ENCODE assay signal across 9 cellular contexts in the genomic region with DNA sequence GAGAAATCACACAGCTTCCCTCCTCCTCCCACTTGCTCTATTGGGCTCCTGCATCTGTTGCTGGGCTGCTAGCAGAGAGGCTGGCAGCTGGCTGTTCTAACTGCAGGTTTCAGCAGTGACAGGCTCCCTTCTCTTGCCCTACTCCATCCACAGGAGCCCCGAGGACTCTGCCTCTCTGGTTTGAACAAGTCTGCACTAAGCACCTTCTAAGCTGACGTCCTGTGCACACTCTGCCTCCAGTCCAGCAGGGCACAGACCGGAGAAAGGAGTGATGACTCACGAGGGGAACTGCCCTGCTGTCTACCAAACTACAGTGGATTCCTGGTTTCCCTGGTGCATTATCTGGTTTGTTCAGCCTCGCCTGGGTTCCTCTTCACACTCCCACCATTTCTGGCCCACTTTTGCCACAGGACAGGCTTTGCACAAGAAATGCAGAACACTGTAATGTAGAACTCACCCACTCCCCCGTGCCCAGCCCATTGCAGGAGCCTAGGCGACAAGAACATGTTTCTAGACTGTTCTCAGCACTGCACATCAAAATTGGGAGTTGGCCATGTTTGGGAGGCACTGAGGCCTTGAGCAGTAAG. TPM values are rescaled to one million over a fixed set of nuclear protein-coding genes. Genes with fewer than 3 reads are reported as not detected.
DNase-seq lines count a peak whose midpoint lies in the region; ATAC-seq and TF ChIP-seq lines count a peak whose summit lies in the region.
"Had no signal": no experiment of that assay in that cellular context is flagged by ENCODE, and none has a peak within 500 bp of the region (broad histone marks: within the 10 kb centered on the region; RNA-seq: fewer than 3 reads in every experiment).

No MANE protein-coding gene starts in this region.

- CTCF ChIA-PET in activated naive CD4-positive, alpha-beta T cell treated with anti-CD3 and anti-CD28 coated beads for 36 hours (lab: Charles Lee) = no interaction called here
- CTCF ChIA-PET in WTC11 (lab: Charles Lee) = interaction anchor here (1.4 to 1.6 kb wide), 2 partner anchors 65 to 88 kb away, joined by 3 to 4 read pairs; no protein-coding TSS in a partner anchor

- intact Hi-C loops in activated naive CD4-positive, alpha-beta T cell treated with anti-CD3 and anti-CD28 coated beads for 36 hours (cut with micrococcal nuclease) = no loop called here
- intact Hi-C loops in left ventricle myocardium superior (cut with micrococcal nuclease) = no loop called here

- H3K9me3 Mint-ChIP-seq in activated naive CD4-positive, alpha-beta T cell treated with anti-CD3 and anti-CD28 coated beads, Interleukin-2, amount 50 U/mL, for 24 hours = no peaks in the 10 kb centered on the region
- peaks cover 5% of the 10 kb centered on the region for H3K9me3 Mint-ChIP-seq in activated naive CD4-positive, alpha-beta T cell treated with anti-CD3 and anti-CD28 coated beads for 36 hours
- H3K9me3 Mint-ChIP-seq in WTC11 = peaks cover 8% of the 10 kb centered on the region

- ATAC-seq in left ventricle myocardium superior (peak; percentile 51), WTC11 (no peak)

- POLR2A ChIA-PET in WTC11 (lab: Charles Lee) = no interaction called here

- peak overlapping the region; percentile 21 for H3K27ac Mint-ChIP-seq in activated naive CD4-positive, alpha-beta T cell treated with anti-CD3 and anti-CD28 coated beads, Interleukin-2, amount 50 U/mL, for 24 hours
- no peak overlapping the region for H3K27ac Mint-ChIP-seq in activated naive CD4-positive, alpha-beta T cell treated with anti-CD3 and anti-CD28 coated beads for 36 hours
- H3K27ac Mint-ChIP-seq in WTC11 = no peak overlapping the region

- H3K36me3 Mint-ChIP-seq in activated naive CD4-positive, alpha-beta T cell treated with anti-CD3 and anti-CD28 coated beads, Interleukin-2, amount 50 U/mL, for 24 hours = peaks cover 3% of the 10 kb centered on the region
- H3K36me3 Mint-ChIP-seq in activated naive CD4-positive, alpha-beta T cell treated with anti-CD3 and anti-CD28 coated beads for 36 hours (ENCODE audit: low read depth) = no peaks in the 10 kb centered on the region
- H3K36me3 Mint-ChIP-seq in WTC11 = no peaks in the 10 kb centered on the region

- H3K27ac ChIP-seq in suprapubic skin = peak overlapping the region; percentile 44
- H3K27ac ChIP-seq: VCaP had no signal

- no peak for TF ChIP-seq CTCF in suprapubic skin (IDR thresholded peaks at IDR 0.05)
- no peak for TF ChIP-seq CTCF in WTC11 (IDR thresholded peaks at IDR 0.05)

- no peak overlapping the region for H3K4me3 Mint-ChIP-seq in activated naive CD4-positive, alpha-beta T cell treated with anti-CD3 and anti-CD28 coated beads, Interleukin-2, amount 50 U/mL, for 24 hours
- no peak overlapping the region for H3K4me3 Mint-ChIP-seq in activated naive CD4-positive, alpha-beta T cell treated with anti-CD3 and anti-CD28 coated beads for 36 hours
- no peak overlapping the region for H3K4me3 Mint-ChIP-seq in WTC11

- peaks cover 38% of the 10 kb centered on the region for H3K4me1 ChIP-seq in suprapubic skin

- H3K9me3 ChIP-seq in suprapubic skin = no peaks in the 10 kb centered on the region

- peaks cover 4% of the 10 kb centered on the region for H3K27me3 ChIP-seq in suprapubic skin

- H3K27me3 Mint-ChIP-seq in activated naive CD4-positive, alpha-beta T cell treated with anti-CD3 and anti-CD28 coated beads, Interleukin-2, amount 50 U/mL, for 24 hours = no peaks in the 10 kb centered on the region
- H3K27me3 Mint-ChIP-seq in activated naive CD4-positive, alpha-beta T cell treated with anti-CD3 and anti-CD28 coated beads for 36 hours (ENCODE audit: low read depth) = no peaks in the 10 kb centered on the region
- H3K27me3 Mint-ChIP-seq in WTC11 (ENCODE audit: low read depth) = no peaks in the 10 kb centered on the region; the same call in 1 of the 2 replicates

- H3K36me3 ChIP-seq in suprapubic skin = no peaks in the 10 kb centered on the region

- peaks cover 88% of the 10 kb centered on the region for H3K4me1 Mint-ChIP-seq in activated naive CD4-positive, alpha-beta T cell treated with anti-CD3 and anti-CD28 coated beads, Interleukin-2, amount 50 U/mL, for 24 hours
- peaks cover 44% of the 10 kb centered on the region for H3K4me1 Mint-ChIP-seq in activated naive CD4-positive, alpha-beta T cell treated with anti-CD3 and anti-CD28 coated beads for 36 hours (ENCODE audit: low read depth)
- H3K4me1 Mint-ChIP-seq in WTC11 = no peaks in the 10 kb centered on the region

- no peak overlapping the region for H3K4me3 ChIP-seq in suprapubic skin

- no peak for TF ChIP-seq EP300 in suprapubic skin (IDR thresholded peaks at IDR 0.05)

- WGBS in suprapubic skin = 33% methylated on average over 7 of the region's 7 CpGs

- no peak for DNase-seq in activated naive CD4-positive, alpha-beta T cell treated with anti-CD3 and anti-CD28 coated beads for 36 hours
- peak; percentile 84 for DNase-seq in UCSD-AML1 (lab: John Stamatoyannopoulos, UW; ENCODE audit: unreplicated experiment)
- DNase-seq in left ventricle myocardium superior = no peak
- peak in 1 of 2 donors; percentile 78 for DNase-seq in suprapubic skin (ENCODE audit: low spot score in 2 of 2)
- no peak for DNase-seq in retina
- DNase-seq in WTC11 (ENCODE audit: low spot score) = no peak
- DNase-seq in DMS79 (lab: John Stamatoyannopoulos, UW) = no peak

- no peak for TF ChIP-seq POLR2A in suprapubic skin (IDR thresholded peaks at IDR 0.05)

TF ChIP-seq in WTC11, 78 proteins besides CTCF, POLR2A, EP300 and RAD21 (continues in another document):
- TF ChIP-seq, protein P1, sequence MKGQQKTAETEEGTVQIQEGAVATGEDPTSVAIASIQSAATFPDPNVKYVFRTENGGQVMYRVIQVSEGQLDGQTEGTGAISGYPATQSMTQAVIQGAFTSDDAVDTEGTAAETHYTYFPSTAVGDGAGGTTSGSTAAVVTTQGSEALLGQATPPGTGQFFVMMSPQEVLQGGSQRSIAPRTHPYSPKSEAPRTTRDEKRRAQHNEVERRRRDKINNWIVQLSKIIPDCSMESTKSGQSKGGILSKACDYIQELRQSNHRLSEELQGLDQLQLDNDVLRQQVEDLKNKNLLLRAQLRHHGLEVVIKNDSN (CRISPR knock-in tag; IDR thresholded peaks at IDR 0.05) = no peak
- TF ChIP-seq ZNF671 (CRISPR knock-in tag; IDR thresholded peaks at IDR 0.05) (no peak), SOX15 (CRISPR knock-in tag; IDR thresholded peaks at IDR 0.05) (no peak)
- TF ChIP-seq, protein P2, sequence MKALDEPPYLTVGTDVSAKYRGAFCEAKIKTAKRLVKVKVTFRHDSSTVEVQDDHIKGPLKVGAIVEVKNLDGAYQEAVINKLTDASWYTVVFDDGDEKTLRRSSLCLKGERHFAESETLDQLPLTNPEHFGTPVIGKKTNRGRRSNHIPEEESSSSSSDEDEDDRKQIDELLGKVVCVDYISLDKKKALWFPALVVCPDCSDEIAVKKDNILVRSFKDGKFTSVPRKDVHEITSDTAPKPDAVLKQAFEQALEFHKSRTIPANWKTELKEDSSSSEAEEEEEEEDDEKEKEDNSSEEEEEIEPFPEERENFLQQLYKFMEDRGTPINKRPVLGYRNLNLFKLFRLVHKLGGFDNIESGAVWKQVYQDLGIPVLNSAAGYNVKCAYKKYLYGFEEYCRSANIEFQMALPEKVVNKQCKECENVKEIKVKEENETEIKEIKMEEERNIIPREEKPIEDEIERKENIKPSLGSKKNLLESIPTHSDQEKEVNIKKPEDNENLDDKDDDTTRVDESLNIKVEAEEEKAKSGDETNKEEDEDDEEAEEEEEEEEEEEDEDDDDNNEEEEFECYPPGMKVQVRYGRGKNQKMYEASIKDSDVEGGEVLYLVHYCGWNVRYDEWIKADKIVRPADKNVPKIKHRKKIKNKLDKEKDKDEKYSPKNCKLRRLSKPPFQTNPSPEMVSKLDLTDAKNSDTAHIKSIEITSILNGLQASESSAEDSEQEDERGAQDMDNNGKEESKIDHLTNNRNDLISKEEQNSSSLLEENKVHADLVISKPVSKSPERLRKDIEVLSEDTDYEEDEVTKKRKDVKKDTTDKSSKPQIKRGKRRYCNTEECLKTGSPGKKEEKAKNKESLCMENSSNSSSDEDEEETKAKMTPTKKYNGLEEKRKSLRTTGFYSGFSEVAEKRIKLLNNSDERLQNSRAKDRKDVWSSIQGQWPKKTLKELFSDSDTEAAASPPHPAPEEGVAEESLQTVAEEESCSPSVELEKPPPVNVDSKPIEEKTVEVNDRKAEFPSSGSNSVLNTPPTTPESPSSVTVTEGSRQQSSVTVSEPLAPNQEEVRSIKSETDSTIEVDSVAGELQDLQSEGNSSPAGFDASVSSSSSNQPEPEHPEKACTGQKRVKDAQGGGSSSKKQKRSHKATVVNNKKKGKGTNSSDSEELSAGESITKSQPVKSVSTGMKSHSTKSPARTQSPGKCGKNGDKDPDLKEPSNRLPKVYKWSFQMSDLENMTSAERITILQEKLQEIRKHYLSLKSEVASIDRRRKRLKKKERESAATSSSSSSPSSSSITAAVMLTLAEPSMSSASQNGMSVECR (CRISPR knock-in tag; IDR thresholded peaks at IDR 0.05; ENCODE audit: borderline replicate concordance) = no peak
- TF ChIP-seq, protein P3, sequence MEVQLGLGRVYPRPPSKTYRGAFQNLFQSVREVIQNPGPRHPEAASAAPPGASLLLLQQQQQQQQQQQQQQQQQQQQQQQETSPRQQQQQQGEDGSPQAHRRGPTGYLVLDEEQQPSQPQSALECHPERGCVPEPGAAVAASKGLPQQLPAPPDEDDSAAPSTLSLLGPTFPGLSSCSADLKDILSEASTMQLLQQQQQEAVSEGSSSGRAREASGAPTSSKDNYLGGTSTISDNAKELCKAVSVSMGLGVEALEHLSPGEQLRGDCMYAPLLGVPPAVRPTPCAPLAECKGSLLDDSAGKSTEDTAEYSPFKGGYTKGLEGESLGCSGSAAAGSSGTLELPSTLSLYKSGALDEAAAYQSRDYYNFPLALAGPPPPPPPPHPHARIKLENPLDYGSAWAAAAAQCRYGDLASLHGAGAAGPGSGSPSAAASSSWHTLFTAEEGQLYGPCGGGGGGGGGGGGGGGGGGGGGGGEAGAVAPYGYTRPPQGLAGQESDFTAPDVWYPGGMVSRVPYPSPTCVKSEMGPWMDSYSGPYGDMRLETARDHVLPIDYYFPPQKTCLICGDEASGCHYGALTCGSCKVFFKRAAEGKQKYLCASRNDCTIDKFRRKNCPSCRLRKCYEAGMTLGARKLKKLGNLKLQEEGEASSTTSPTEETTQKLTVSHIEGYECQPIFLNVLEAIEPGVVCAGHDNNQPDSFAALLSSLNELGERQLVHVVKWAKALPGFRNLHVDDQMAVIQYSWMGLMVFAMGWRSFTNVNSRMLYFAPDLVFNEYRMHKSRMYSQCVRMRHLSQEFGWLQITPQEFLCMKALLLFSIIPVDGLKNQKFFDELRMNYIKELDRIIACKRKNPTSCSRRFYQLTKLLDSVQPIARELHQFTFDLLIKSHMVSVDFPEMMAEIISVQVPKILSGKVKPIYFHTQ (CRISPR knock-in tag; IDR thresholded peaks at IDR 0.05) = no peak

RNA-seq across cellular contexts. Expression of a gene that starts 26.0 kb away (rescaled TPM):
- total RNA-seq in activated naive CD4-positive, alpha-beta T cell treated with anti-CD3 and anti-CD28 coated beads for 36 hours = 10 to 100 TPM; 11.3 to 16.1 TPM
- total RNA-seq in left ventricle myocardium superior (6.0 TPM), suprapubic skin (1 to 10 TPM; 2.9 to 7.2 (median 4.4) TPM), WTC11 (2021) (0.41 to 0.74 TPM (median 0.71 TPM) in 3 replicates)
